Comparison of ENCODE assay signal across 13 cellular contexts in the genomic region with DNA sequence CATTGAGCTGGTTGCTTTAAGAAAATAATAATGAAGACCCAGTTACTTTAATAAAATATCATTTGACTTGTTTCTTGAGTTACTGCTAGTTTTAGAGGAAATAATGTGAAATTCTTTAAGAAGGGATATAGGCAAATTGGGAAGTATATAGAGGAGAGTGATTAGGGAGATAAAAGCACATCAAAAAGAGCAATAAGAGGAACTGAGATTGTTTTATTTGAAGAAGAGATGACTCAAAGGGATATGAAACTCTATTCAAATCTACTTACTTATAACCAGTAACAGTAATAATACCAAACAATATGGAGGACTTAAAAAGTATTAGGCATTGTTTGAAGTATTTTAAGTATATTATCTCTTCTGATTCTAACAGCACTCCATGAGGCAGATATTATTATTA. TPM values are rescaled to one million over a fixed set of nuclear protein-coding genes. Genes with fewer than 3 reads are reported as not detected.
DNase-seq lines count a peak whose midpoint lies in the region; ATAC-seq and TF ChIP-seq lines count a peak whose summit lies in the region.
"Had no signal": no experiment of that assay in that cellular context is flagged by ENCODE, and none has a peak within 500 bp of the region (broad histone marks: within the 10 kb centered on the region; RNA-seq: fewer than 3 reads in every experiment).

No MANE protein-coding gene starts in this region.

- peaks cover 3% of the 10 kb centered on the region for H3K9me3 Mint-ChIP-seq in stimulated activated memory B cell treated with anti-CD40 and anti-IgM and Interleukin-4, amounts not matched to agents 10 μg/mL and 1 μg/mL and 100 μg/mL, for 72 hours
- H3K9me3 Mint-ChIP-seq in activated T-cell treated with anti-CD3 and anti-CD28 coated beads, Interleukin-2, amount 50 U/mL, for 4 hours: no peaks in the 10 kb centered on the region

- H3K27me3 ChIP-seq in Peyer's patch: no peaks in the 10 kb centered on the region
- H3K27me3 ChIP-seq: neutrophil had no signal

- no peak for TF ChIP-seq CTCF in Peyer's patch (IDR thresholded peaks at IDR 0.05)

- no peaks in the 10 kb centered on the region for H3K4me1 ChIP-seq in Peyer's patch

- H3K36me3 ChIP-seq in Peyer's patch: no peaks in the 10 kb centered on the region
- H3K36me3 ChIP-seq: WERI-Rb-1 had no signal

- TF ChIP-seq POLR2A in Peyer's patch (IDR thresholded peaks at IDR 0.05): no peak

- H3K27me3 Mint-ChIP-seq in stimulated activated memory B cell treated with anti-CD40 and anti-IgM and Interleukin-4, amounts not matched to agents 10 μg/mL and 1 μg/mL and 100 μg/mL, for 72 hours: no peaks in the 10 kb centered on the region
- no peaks in the 10 kb centered on the region for H3K27me3 Mint-ChIP-seq in activated T-cell treated with anti-CD3 and anti-CD28 coated beads, Interleukin-2, amount 50 U/mL, for 4 hours (ENCODE audit: low read depth)
- H3K27me3 Mint-ChIP-seq: central memory CD8-positive, alpha-beta T cell had no signal

- H3K27ac Mint-ChIP-seq in stimulated activated memory B cell treated with anti-CD40 and anti-IgM and Interleukin-4, amounts not matched to agents 10 μg/mL and 1 μg/mL and 100 μg/mL, for 72 hours: peak overlapping the region; percentile 79

- H3K27ac ChIP-seq in Peyer's patch: no peak overlapping the region
- H3K27ac ChIP-seq: neutrophil, WERI-Rb-1 had no signal

- H3K4me3 ChIP-seq in Peyer's patch: no peak overlapping the region

- no peak overlapping the region for H3K4me3 Mint-ChIP-seq in stimulated activated memory B cell treated with anti-CD40 and anti-IgM and Interleukin-4, amounts not matched to agents 10 μg/mL and 1 μg/mL and 100 μg/mL, for 72 hours
- no peak overlapping the region for H3K4me3 Mint-ChIP-seq in activated T-cell treated with anti-CD3 and anti-CD28 coated beads, Interleukin-2, amount 50 U/mL, for 4 hours
- H3K4me3 Mint-ChIP-seq: central memory CD8-positive, alpha-beta T cell had no signal

- H3K36me3 Mint-ChIP-seq in stimulated activated memory B cell treated with anti-CD40 and anti-IgM and Interleukin-4, amounts not matched to agents 10 μg/mL and 1 μg/mL and 100 μg/mL, for 72 hours: peaks cover 64% of the 10 kb centered on the region
- H3K36me3 Mint-ChIP-seq in activated T-cell treated with anti-CD3 and anti-CD28 coated beads, Interleukin-2, amount 50 U/mL, for 4 hours (ENCODE audit: insufficient read depth): no peaks in the 10 kb centered on the region

- H3K9me3 ChIP-seq in Peyer's patch: no peaks in the 10 kb centered on the region
- H3K9me3 ChIP-seq: neutrophil had no signal

- DNase-seq in Kasumi-1 (lab: John Stamatoyannopoulos, UW): no peak
- DNase-seq in activated T-cell treated with anti-CD3 and anti-CD28 coated beads, Interleukin-2, amount 50 U/mL, for 4 hours: no peak
- no peak for DNase-seq in Peyer's patch
- DNase-seq: activated effector memory CD4-positive, alpha-beta T cell treated with Interleukin-2 at 50 U/mL for 16 hours; RPMI8226; WERI-Rb-1 had no signal

- peak; percentile 81 for ATAC-seq in GM19043 (IDR thresholded peaks at IDR 0.05; ENCODE audit: low read depth, unreplicated experiment)
- peak; percentile 73 for ATAC-seq in HG02610 (IDR thresholded peaks at IDR 0.05; ENCODE audit: unreplicated experiment)
- peak; percentile 83 for ATAC-seq in HG03354 (IDR thresholded peaks at IDR 0.05; ENCODE audit: poor library complexity, severe bottlenecking, unreplicated experiment)
- ATAC-seq in stimulated activated memory B cell treated with anti-CD40 and anti-IgM and Interleukin-4, amounts not matched to agents 10 μg/mL and 1 μg/mL and 100 μg/mL, for 72 hours: peak; percentile 83
- ATAC-seq in activated T-cell treated with anti-CD3 and anti-CD28 coated beads, Interleukin-2, amount 50 U/mL, for 4 hours: no peak

- peaks cover 29% of the 10 kb centered on the region for H3K4me1 Mint-ChIP-seq in stimulated activated memory B cell treated with anti-CD40 and anti-IgM and Interleukin-4, amounts not matched to agents 10 μg/mL and 1 μg/mL and 100 μg/mL, for 72 hours
- H3K4me1 Mint-ChIP-seq in activated T-cell treated with anti-CD3 and anti-CD28 coated beads, Interleukin-2, amount 50 U/mL, for 4 hours (ENCODE audit: low read depth): peaks cover 2% of the 10 kb centered on the region
- H3K4me1 Mint-ChIP-seq: central memory CD8-positive, alpha-beta T cell had no signal

RNA-seq across cellular contexts. Expression of gene LRRK2, which starts 37.1 kb away (rescaled TPM):
- total RNA-seq in activated T-cell treated with anti-CD3 and anti-CD28 coated beads, Interleukin-2, amount 50 U/mL, for 4 hours: under 1 TPM; 0.16 to 0.21 (median 0.20) TPM
- 10 to 100 TPM in 1 of 4 donors, 1 to 10 TPM in 3; 2.6 to 44.6 (median 4.9) TPM for total RNA-seq in Peyer's patch
- total RNA-seq: HT-29 had no signal

Comparison
In these comparisons a context has a peak if more than half of its experiments do, and no peak if none do; other contexts are left out.
1. ATAC-seq: peak in GM19043 (single experiment), HG02610 (single experiment), HG03354 (single experiment) and stimulated activated memory B cell treated with anti-CD40 and anti-IgM and Interleukin-4, amounts not matched to agents 10 μg/mL and 1 μg/mL and 100 μg/mL, for 72 hours (single experiment); none in activated T-cell treated with anti-CD3 and anti-CD28 coated beads, Interleukin-2, amount 50 U/mL, for 4 hours (0 of 2).